In genomic region chr20:64162239-64162621, GRCh38 we compare ENCODE assay signal across 23 cellular contexts. TPM values are rescaled to one million over a fixed set of nuclear protein-coding genes. Genes with fewer than 3 reads are reported as not detected.
A peak's percentile ranks its signal among the peaks of the same experiment; 100 is the strongest.
DNase-seq lines count a peak whose midpoint lies in the region; ATAC-seq and TF ChIP-seq lines count a peak whose summit lies in the region.
"Had no signal": no experiment of that assay in that cellular context is flagged by ENCODE, and none has a peak within 500 bp of the region (broad histone marks: within the 10 kb centered on the region; RNA-seq: fewer than 3 reads in every experiment).

No MANE protein-coding gene starts in this region.

- TF ChIP-seq CTCF in right atrium auricular region (IDR thresholded peaks at IDR 0.05) = no peak
- no peak for TF ChIP-seq CTCF in brain (conservative IDR thresholded peaks at IDR 0.05)
- TF ChIP-seq CTCF in omental fat pad (IDR thresholded peaks at IDR 0.05) = no peak

- H3K36me3 ChIP-seq in right atrium auricular region (no peaks in the 10 kb centered on the region), iPS-20b (ENCODE audit: insufficient read depth, low read depth, low read length) (no peaks in the 10 kb centered on the region)

- DNase-seq in left ventricle myocardium superior = peak; percentile 7
- DNase-seq in right atrium auricular region (ENCODE audit: low spot score) = no peak
- DNase-seq in activated naive CD8-positive, alpha-beta T cell treated with anti-CD3 and anti-CD28 coated beads for 36 hours = no peak
- DNase-seq in left lobe of liver (ENCODE audit: low spot score) = no peak
- no peak for DNase-seq in effector CD8-positive, alpha-beta T cell (lab: John Stamatoyannopoulos, UW)
- no peak for DNase-seq in omental fat pad (ENCODE audit: low spot score)
- DNase-seq: 8988T, DMS53, KG1, NCI-H1417 treated with DMSO at 0.1 percent for 48 hours, NCI-H2029, NCI-H2171 treated with DMSO at 0.1 percent for 48 hours, NCI-H748 treated with DMSO at 0.1 percent for 48 hours, SHP77, SK-N-SH had no signal

- intact Hi-C loops in left ventricle myocardium superior (cut with micrococcal nuclease) = no loop called here

- no peaks in the 10 kb centered on the region for H3K9me3 ChIP-seq in right atrium auricular region
- no peaks in the 10 kb centered on the region for H3K9me3 ChIP-seq in iPS-20b (ENCODE audit: insufficient read depth, low read depth, low read length)
- H3K9me3 ChIP-seq: SK-N-SH had no signal

- H3K4me1 Mint-ChIP-seq in brain = peaks cover 98% of the 10 kb centered on the region
- H3K4me1 Mint-ChIP-seq in activated naive CD8-positive, alpha-beta T cell treated with anti-CD3 and anti-CD28 coated beads for 36 hours = no peaks in the 10 kb centered on the region

- peak overlapping the region; percentile 97 to 100 (median 99) for H3K27ac Mint-ChIP-seq in brain
- H3K27ac Mint-ChIP-seq in activated naive CD8-positive, alpha-beta T cell treated with anti-CD3 and anti-CD28 coated beads for 36 hours = no peak overlapping the region

- no peaks in the 10 kb centered on the region for H3K36me3 Mint-ChIP-seq in brain
- H3K36me3 Mint-ChIP-seq in activated naive CD8-positive, alpha-beta T cell treated with anti-CD3 and anti-CD28 coated beads for 36 hours = no peaks in the 10 kb centered on the region

- ATAC-seq in left ventricle myocardium superior = no peak
- no peak for ATAC-seq in left lobe of liver
- no peak for ATAC-seq in omental fat pad (ENCODE audit: low FRiP score)
- ATAC-seq: HCT116 had no signal

- no peaks in the 10 kb centered on the region for H3K9me3 Mint-ChIP-seq in brain
- H3K9me3 Mint-ChIP-seq in activated naive CD8-positive, alpha-beta T cell treated with anti-CD3 and anti-CD28 coated beads for 36 hours = no peaks in the 10 kb centered on the region

- H3K27me3 Mint-ChIP-seq in brain = peaks cover 24% of the 10 kb centered on the region
- H3K27me3 Mint-ChIP-seq in activated naive CD8-positive, alpha-beta T cell treated with anti-CD3 and anti-CD28 coated beads for 36 hours = peaks cover 79% of the 10 kb centered on the region

- H3K27me3 ChIP-seq in right atrium auricular region = peaks cover 4 to 9% of the 10 kb centered on the region in 2 donors
- peaks cover 59% of the 10 kb centered on the region for H3K27me3 ChIP-seq in iPS-20b (ENCODE audit: insufficient read depth, low read length)

- peak overlapping the region; percentile 79 to 93 (median 88) for H3K4me3 Mint-ChIP-seq in brain
- H3K4me3 Mint-ChIP-seq in activated naive CD8-positive, alpha-beta T cell treated with anti-CD3 and anti-CD28 coated beads for 36 hours = no peak overlapping the region
- H3K4me3 Mint-ChIP-seq: CD4-positive, alpha-beta memory T cell had no signal

- no peak overlapping the region for H3K9ac ChIP-seq in iPS-20b (ENCODE audit: low read depth, low read length)
- H3K9ac ChIP-seq: SK-N-SH had no signal

- H3K27ac ChIP-seq in right atrium auricular region (no peak overlapping the region), iPS-20b (ENCODE audit: low read length) (no peak overlapping the region)
- H3K27ac ChIP-seq: HL-60 had no signal

- no peaks in the 10 kb centered on the region for H3K4me1 ChIP-seq in right atrium auricular region
- peaks cover 25% of the 10 kb centered on the region; the same call in 1 of the 2 replicates for H3K4me1 ChIP-seq in iPS-20b (ENCODE audit: insufficient read depth, low read length)

- H3K4me3 ChIP-seq in right atrium auricular region (no peak overlapping the region), iPS-20b (ENCODE audit: low read length) (peak overlapping the region; percentile 32; the same call in 1 of the 2 replicates)

RNA-seq across cellular contexts. Expression of gene MYT1, which starts 2.0 kb away (rescaled TPM):
- total RNA-seq in left ventricle myocardium superior (0.20 TPM), right atrium auricular region (under 1 TPM in 1 of 2 donors, not detected in 1; 0.15 TPM), left lobe of liver (not detected), omental fat pad (not detected)
- 46.0 TPM for polyA plus RNA-seq in brain (ENCODE audit: insufficient read depth, low read depth, low replicate concordance)
- under 1 TPM in 1 of 2 experiments, not detected in 1; 0.44 TPM for total RNA-seq in activated naive CD8-positive, alpha-beta T cell treated with anti-CD3 and anti-CD28 coated beads for 36 hours
- total RNA-seq: CD4-positive, alpha-beta memory T cell; NCI-H460 had no signal
- polyA plus RNA-seq: BJ; CD4-positive, alpha-beta memory T cell had no signal

RNA-seq across cellular contexts. Expression of gene NPBWR2, which starts 54.9 kb away (rescaled TPM):
- total RNA-seq in left ventricle myocardium superior (not detected), right atrium auricular region (not detected), left lobe of liver (not detected), omental fat pad (not detected)
- not detected for polyA plus RNA-seq in brain (ENCODE audit: insufficient read depth, low read depth, low replicate concordance)
- total RNA-seq in activated naive CD8-positive, alpha-beta T cell treated with anti-CD3 and anti-CD28 coated beads for 36 hours = not detected
- total RNA-seq: Calu3; CD4-positive, alpha-beta memory T cell; NCI-H460 had no signal
- polyA plus RNA-seq: BJ; CD4-positive, alpha-beta memory T cell; SK-N-SH had no signal
